ENCODE assay signal across 9 cellular contexts in the genomic region with DNA sequence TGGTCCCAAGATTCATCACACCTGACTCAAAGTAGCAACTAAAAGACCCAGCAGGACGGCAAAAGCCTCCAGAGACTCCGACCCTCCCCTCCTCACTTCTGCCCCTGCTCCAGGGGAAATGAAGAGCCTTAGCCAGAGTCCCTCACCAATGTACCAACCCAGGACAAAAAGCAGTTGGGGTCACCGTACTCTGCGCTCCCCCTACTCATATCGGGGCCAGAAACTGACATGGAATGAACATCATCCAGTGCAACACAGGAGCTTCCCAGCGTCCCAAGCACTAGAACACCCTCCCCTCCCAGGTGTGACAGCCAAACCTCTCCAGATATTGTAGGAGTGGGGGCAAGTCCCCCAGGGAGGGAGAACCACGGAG. TPM values are rescaled to one million over a fixed set of nuclear protein-coding genes. Genes with fewer than 3 reads are reported as not detected.
DNase-seq lines count a peak whose midpoint lies in the region; ATAC-seq and TF ChIP-seq lines count a peak whose summit lies in the region.
"Had no signal": no experiment of that assay in that cellular context is flagged by ENCODE, and none has a peak within 500 bp of the region (broad histone marks: within the 10 kb centered on the region; RNA-seq: fewer than 3 reads in every experiment).

No MANE protein-coding gene starts in this region.

- 85 to 88% methylated on average over 7 of the region's 7 CpGs for WGBS in ectodermal cell, 2 experiments

- H3K4me1 ChIP-seq in BLaER1 treated with 17β-estradiol and CSF1 and Interleukin-3, amounts not matched to agents 10 nM and 100 nM, result peaks cover 68 to 82% (median 78%) of the 10 kb centered on the region in 10 experiments
- H3K4me1 ChIP-seq in ectodermal cell (ENCODE audit: control insufficient read depth, insufficient read depth, low read length), result peaks cover 17% of the 10 kb centered on the region

- H3K27ac Mint-ChIP-seq in natural killer cell treated with Interleukin-12 subunit alpha and Interleukin-12 subunit beta and Interleukin-15 and Interleukin-18, amount 100 ng/mL, for 72 hours, result peak overlapping the region; percentile 91 to 96

- no peak for DNase-seq in NB4 (ENCODE audit: low read depth)
- no peak for DNase-seq in natural killer cell treated with Interleukin-12 subunit alpha and Interleukin-12 subunit beta and Interleukin-15 and Interleukin-18, amount 100 ng/mL, for 72 hours (ENCODE audit: low spot score)
- no peak for DNase-seq in left lobe of liver (ENCODE audit: low spot score)
- DNase-seq: NCI-H2171 treated with DMSO at 0.1 percent for 48 hours had no signal

- H3K36me3 ChIP-seq in BLaER1 treated with 17β-estradiol and CSF1 and Interleukin-3, amounts not matched to agents 10 nM and 100 nM, result peaks cover 61 to 64% (median 63%) of the 10 kb centered on the region in 11 experiments
- peaks cover 56% of the 10 kb centered on the region for H3K36me3 ChIP-seq in ectodermal cell (ENCODE audit: control insufficient read depth, insufficient read depth, low read length)

- H3K27me3 Mint-ChIP-seq in natural killer cell treated with Interleukin-12 subunit alpha and Interleukin-12 subunit beta and Interleukin-15 and Interleukin-18, amount 100 ng/mL, for 72 hours, result no peaks in the 10 kb centered on the region

- H4K20me1 ChIP-seq in BLaER1 treated with 17β-estradiol and CSF1 and Interleukin-3, amounts not matched to agents 10 nM and 100 nM, result peaks cover 65 to 67% (median 67%) of the 10 kb centered on the region in 11 experiments

- H3K4me1 Mint-ChIP-seq in natural killer cell treated with Interleukin-12 subunit alpha and Interleukin-12 subunit beta and Interleukin-15 and Interleukin-18, amount 100 ng/mL, for 72 hours (ENCODE audit: low read depth in 2 of 2), result peaks cover 37% of the 10 kb centered on the region in 2 donors

- peak overlapping the region; percentile 97 for H3K4me3 Mint-ChIP-seq in natural killer cell treated with Interleukin-12 subunit alpha and Interleukin-12 subunit beta and Interleukin-15 and Interleukin-18, amount 100 ng/mL, for 72 hours

- ATAC-seq in natural killer cell treated with Interleukin-12 subunit alpha and Interleukin-12 subunit beta and Interleukin-15 and Interleukin-18, amount 100 ng/mL, for 72 hours, result no peak
- ATAC-seq in left lobe of liver, result no peak
- ATAC-seq in GM18517 (IDR thresholded peaks at IDR 0.05; ENCODE audit: unreplicated experiment), result no peak
- no peak for ATAC-seq in HG02763 (IDR thresholded peaks at IDR 0.05; ENCODE audit: unreplicated experiment)
- no peak for ATAC-seq in HG03432 (IDR thresholded peaks at IDR 0.05; ENCODE audit: unreplicated experiment)

- H3K9me3 Mint-ChIP-seq in natural killer cell treated with Interleukin-12 subunit alpha and Interleukin-12 subunit beta and Interleukin-15 and Interleukin-18, amount 100 ng/mL, for 72 hours, result no peaks in the 10 kb centered on the region

- H3K9me3 ChIP-seq in BLaER1 treated with 17β-estradiol and CSF1 and Interleukin-3, amounts not matched to agents 10 nM and 100 nM (replicated peaks in 1 of 11), result no peaks in the 10 kb centered on the region; a peak in 1 of 22 replicates
- H3K9me3 ChIP-seq in ectodermal cell (ENCODE audit: control insufficient read depth, low read length), result no peaks in the 10 kb centered on the region

- H3K9ac ChIP-seq in BLaER1 treated with 17β-estradiol and CSF1 and Interleukin-3, amounts not matched to agents 10 nM and 100 nM, result peak overlapping the region; percentile 97 to 100 (median 98)

- H3K36me3 Mint-ChIP-seq in natural killer cell treated with Interleukin-12 subunit alpha and Interleukin-12 subunit beta and Interleukin-15 and Interleukin-18, amount 100 ng/mL, for 72 hours, result peaks cover 12% of the 10 kb centered on the region

- no peak for TF ChIP-seq POLR2A in NB4 (IDR thresholded peaks at IDR 0.05; ENCODE audit: extremely low read depth, insufficient read length)

- no peaks in the 10 kb centered on the region for H3K27me3 ChIP-seq in BLaER1 treated with 17β-estradiol and CSF1 and Interleukin-3, amounts not matched to agents 10 nM and 100 nM
- peaks cover 13% of the 10 kb centered on the region for H3K27me3 ChIP-seq in ectodermal cell (ENCODE audit: control insufficient read depth, insufficient read depth, low read length, poor library complexity, severe bottlenecking)

- no peak for TF ChIP-seq CTCF in NB4 (IDR thresholded peaks at IDR 0.05; ENCODE audit: low read depth, low read length)

- H3K27ac ChIP-seq in BLaER1 treated with 17β-estradiol and CSF1 and Interleukin-3, amounts not matched to agents 10 nM and 100 nM, result peak overlapping the region in 10 of 11 experiments; percentile 95 to 99 (median 98); a peak in 21 of 22 replicates
- no peak overlapping the region for H3K27ac ChIP-seq in ectodermal cell (ENCODE audit: insufficient read depth, low read depth, low read length, poor library complexity, severe bottlenecking)

- peak overlapping the region; percentile 92 to 100 (median 99) for H3K4me2 ChIP-seq in BLaER1 treated with 17β-estradiol and CSF1 and Interleukin-3, amounts not matched to agents 10 nM and 100 nM

- H3K4me3 ChIP-seq in BLaER1 treated with 17β-estradiol and CSF1 and Interleukin-3, amounts not matched to agents 10 nM and 100 nM, result peak overlapping the region; percentile 88 to 100 (median 100)
- H3K4me3 ChIP-seq in NB4 (ENCODE audit: low read depth, low read length) (peak overlapping the region; percentile 86), ectodermal cell (ENCODE audit: insufficient read depth, low read depth, low read length) (peak overlapping the region; percentile 94)

RNA-seq across cellular contexts. Expression of a gene that starts 1.7 kb away (rescaled TPM):
- polyA plus RNA-seq in ectodermal cell (2013, experiment 1 of 4), result 2,748 TPM
- polyA plus RNA-seq in ectodermal cell (2013, experiment 2 of 4), result 2,913 TPM
- polyA plus RNA-seq in ectodermal cell (2013, experiment 3 of 4), result 2,171 TPM
- polyA plus RNA-seq in ectodermal cell (2013, experiment 4 of 4), result 2,324 TPM
- total RNA-seq in natural killer cell treated with Interleukin-12 subunit alpha and Interleukin-12 subunit beta and Interleukin-15 and Interleukin-18, amount 100 ng/mL, for 72 hours, result 1,000 to 10,000 TPM; 1,877 to 2,672 TPM
- 1,272 TPM for total RNA-seq in left lobe of liver

RNA-seq across cellular contexts. Expression of a gene that starts 12.6 kb away (rescaled TPM):
- 82.7 TPM for polyA plus RNA-seq in ectodermal cell (2013, experiment 1 of 4)
- 80.7 TPM for polyA plus RNA-seq in ectodermal cell (2013, experiment 2 of 4)
- polyA plus RNA-seq in ectodermal cell (2013, experiment 3 of 4), result 49.1 TPM
- 53.3 TPM for polyA plus RNA-seq in ectodermal cell (2013, experiment 4 of 4)
- total RNA-seq in natural killer cell treated with Interleukin-12 subunit alpha and Interleukin-12 subunit beta and Interleukin-15 and Interleukin-18, amount 100 ng/mL, for 72 hours, result 10 to 100 TPM; 48.1 to 54.5 TPM
- total RNA-seq in left lobe of liver, result 20.4 TPM

RNA-seq across cellular contexts. Expression of a gene that starts 24.0 kb away (rescaled TPM):
- 42.6 TPM for polyA plus RNA-seq in ectodermal cell (2013, experiment 1 of 4)
- 44.6 TPM for polyA plus RNA-seq in ectodermal cell (2013, experiment 2 of 4)
- polyA plus RNA-seq in ectodermal cell (2013, experiment 3 of 4), result 33.7 TPM
- 34.3 TPM for polyA plus RNA-seq in ectodermal cell (2013, experiment 4 of 4)
- 10 to 100 TPM; 39.4 to 58.6 TPM for total RNA-seq in natural killer cell treated with Interleukin-12 subunit alpha and Interleukin-12 subunit beta and Interleukin-15 and Interleukin-18, amount 100 ng/mL, for 72 hours
- total RNA-seq in left lobe of liver, result 13.6 TPM

RNA-seq across cellular contexts. Expression of a gene that starts 50.7 kb away (rescaled TPM):
- polyA plus RNA-seq in ectodermal cell (2013, experiment 1 of 4), result 2.9 TPM
- polyA plus RNA-seq in ectodermal cell (2013, experiment 2 of 4), result 1.9 TPM
- polyA plus RNA-seq in ectodermal cell (2013, experiment 3 of 4), result 1.8 TPM
- polyA plus RNA-seq in ectodermal cell (2013, experiment 4 of 4), result 2.2 TPM
- not detected for total RNA-seq in natural killer cell treated with Interleukin-12 subunit alpha and Interleukin-12 subunit beta and Interleukin-15 and Interleukin-18, amount 100 ng/mL, for 72 hours
- total RNA-seq in left lobe of liver, result not detected
